In the genomic region with DNA sequence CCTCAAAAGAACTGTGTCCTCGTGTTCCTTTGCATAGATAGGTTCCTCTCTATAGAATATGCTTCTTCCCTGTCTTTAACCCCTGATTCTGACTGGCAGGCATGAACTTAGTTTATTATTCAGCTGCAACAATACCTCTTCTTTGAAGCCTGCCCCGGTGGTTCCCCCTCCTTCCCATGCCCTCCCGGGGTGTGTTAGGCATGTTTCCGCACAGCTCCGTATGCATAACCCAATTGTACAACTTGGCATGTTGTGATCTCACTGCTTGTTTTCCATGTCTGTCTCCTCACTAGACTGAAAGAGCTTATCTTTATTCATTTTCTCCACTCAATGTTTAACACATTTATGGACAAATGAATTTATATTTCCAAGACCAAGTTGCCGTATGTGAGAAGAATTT, we compare ENCODE assay signal across 34 cellular contexts.
DNase-seq lines count a peak whose midpoint lies in the region; ATAC-seq and TF ChIP-seq lines count a peak whose summit lies in the region.
"Had no signal": no experiment of that assay in that cellular context is flagged by ENCODE, and none has a peak within 500 bp of the region (broad histone marks: within the 10 kb centered on the region; RNA-seq: fewer than 3 reads in every experiment).

No MANE protein-coding gene starts in this region.

- no peak for TF ChIP-seq CTCF in WTC11 (IDR thresholded peaks at IDR 0.05)
- TF ChIP-seq CTCF in dorsolateral prefrontal cortex (IDR thresholded peaks at IDR 0.05 in 54 of 56, conservative IDR thresholded peaks at IDR 0.05 in 2 of 56; ENCODE audit: low read depth in 1 of 56, partially characterized antibody in 56 of 56) = peak in 1 of 56 donors; percentile 17
- no peak for TF ChIP-seq CTCF in right atrium auricular region (IDR thresholded peaks at IDR 0.05)

- no peak for ATAC-seq in WTC11
- ATAC-seq in GM18873 (IDR thresholded peaks at IDR 0.05; ENCODE audit: low FRiP score, unreplicated experiment) = no peak
- ATAC-seq: activated naive CD8-positive, alpha-beta T cell treated with anti-CD3 and anti-CD28 coated beads, Interleukin-2, amount 50 U/mL, for 24 hours; GM12878; HCT116; left cardiac atrium; pancreas; right cardiac atrium had no signal

- H3K4me3 ChIP-seq in dorsolateral prefrontal cortex (peak overlapping the region in 8 of 59 donors; percentile 1 to 37 (median 16)), right atrium auricular region (no peak overlapping the region)
- H3K4me3 ChIP-seq: GM12878, hepatocyte, lung, pancreas, Peyer's patch, thoracic aorta, uterus had no signal

- peaks cover 0 to 13% of the 10 kb centered on the region in 2 donors for H3K4me1 ChIP-seq in right atrium auricular region
- H3K4me1 ChIP-seq: Peyer's patch, uterus had no signal

- H3K36me3 Mint-ChIP-seq in WTC11 = peaks cover 23% of the 10 kb centered on the region

- H3K27ac ChIP-seq in dorsolateral prefrontal cortex = peak overlapping the region in 57 of 59 donors; percentile 1 to 87 (median 73)
- no peak overlapping the region for H3K27ac ChIP-seq in right atrium auricular region
- H3K27ac ChIP-seq: hepatocyte, pancreas, Peyer's patch, thoracic aorta, uterus had no signal

- POLR2A ChIA-PET in WTC11 (lab: Charles Lee) = no interaction called here

- peaks cover 25% of the 10 kb centered on the region for H3K36me3 ChIP-seq in right atrium auricular region
- H3K36me3 ChIP-seq: uterus had no signal

- no peaks in the 10 kb centered on the region for H3K27me3 ChIP-seq in dorsolateral prefrontal cortex
- no peaks in the 10 kb centered on the region for H3K27me3 ChIP-seq in right atrium auricular region
- H3K27me3 ChIP-seq: hepatocyte, pancreas, Peyer's patch, uterus had no signal

- H3K27me3 Mint-ChIP-seq in WTC11 (ENCODE audit: low read depth) = no peaks in the 10 kb centered on the region
- H3K27me3 Mint-ChIP-seq: activated CD4-positive, alpha-beta memory T cell treated with anti-CD3 and anti-CD28 coated beads, Interleukin-2, amount 10 ng/mL, durations not matched to agents 7 days and 5 days; activated naive CD8-positive, alpha-beta T cell treated with anti-CD3 and anti-CD28 coated beads, Interleukin-2, amount 50 U/mL, for 24 hours; CD8-positive, alpha-beta memory T cell had no signal

- no peaks in the 10 kb centered on the region for H3K9me3 ChIP-seq in right atrium auricular region
- H3K9me3 ChIP-seq: pancreas, Peyer's patch, thoracic aorta, uterus had no signal

- no peak for DNase-seq in WTC11 (ENCODE audit: low spot score)
- peak in 8 of 10 donors; percentile 14 to 66 (median 36) for DNase-seq in dorsolateral prefrontal cortex
- peak in 34 of 42 donors; percentile 6 to 73 (median 44) for DNase-seq in head of caudate nucleus
- DNase-seq in posterior cingulate gyrus = peak in 7 of 10 donors; percentile 24 to 90 (median 50)
- DNase-seq in NCI-H526 (lab: John Stamatoyannopoulos, UW) = no peak
- DNase-seq in NCI-H82 (lab: John Stamatoyannopoulos, UW) = no peak
- no peak for DNase-seq in right atrium auricular region (ENCODE audit: low spot score)
- DNase-seq: activated CD4-positive, alpha-beta memory T cell treated with anti-CD3 and anti-CD28 coated beads, Interleukin-2, amount 10 ng/mL, durations not matched to agents 7 days and 5 days; activated CD4-positive, alpha-beta T cell treated with anti-CD3 and anti-CD28 coated beads for 1 hour; activated CD8-positive, alpha-beta memory T cell treated with anti-CD3 and anti-CD28 coated beads, Interleukin-2, amount 50 U/mL, for 4 hours; activated naive CD4-positive, alpha-beta T cell; activated naive CD8-positive, alpha-beta T cell treated with anti-CD3 and anti-CD28 coated beads, Interleukin-2, amount 50 U/mL, for 24 hours; CD8-positive, alpha-beta memory T cell; DMS 273 treated with DMSO at 0.1 percent for 48 hours; Kasumi-1; left cardiac atrium; NCI-H1436; NCI-H2081; NCI-H2227 treated with DMSO at 0.1 percent for 48 hours; pancreas; Peyer's patch; right cardiac atrium; SHP77; stimulated activated CD4-positive, alpha-beta T cell treated with anti-CD3 and anti-CD28 coated beads, Interleukin-1b, Interleukin-23, amount 100 ng/mL, for 48 hours; stimulated activated naive CD4-positive, alpha-beta T cell treated with Interleukin-2 at 50 U/mL for 16 hours; uterus had no signal

- intact Hi-C loops in dorsolateral prefrontal cortex (cut with DNase I) = loop anchor here in 1 of 2 donors (10.0 kb wide), 1 partner anchor 118 kb away; a partner anchor contains a TSS
- intact Hi-C loops in head of caudate nucleus (cut with DNase I) = no loop called here
- intact Hi-C loops in posterior cingulate gyrus (cut with DNase I) = no loop called here

- 0 out of 2 replicates have a peak overlapping the region, but pooled peaks have one; percentile 17 for H3K27ac Mint-ChIP-seq in WTC11
- H3K27ac Mint-ChIP-seq: activated CD4-positive, alpha-beta memory T cell treated with anti-CD3 and anti-CD28 coated beads, Interleukin-2, amount 10 ng/mL, durations not matched to agents 7 days and 5 days; activated naive CD8-positive, alpha-beta T cell treated with anti-CD3 and anti-CD28 coated beads, Interleukin-2, amount 50 U/mL, for 24 hours; nephron; T-helper 2 cell treated with Interferon-gamma antibody and Interleukin-4, amounts not matched to agents 5 μg/mL and 100 μg/mL, for 36 hours had no signal

- no peak overlapping the region for H3K4me3 Mint-ChIP-seq in WTC11
- H3K4me3 Mint-ChIP-seq: activated CD4-positive, alpha-beta memory T cell treated with anti-CD3 and anti-CD28 coated beads, Interleukin-2, amount 10 ng/mL, durations not matched to agents 7 days and 5 days; activated naive CD8-positive, alpha-beta T cell treated with anti-CD3 and anti-CD28 coated beads, Interleukin-2, amount 50 U/mL, for 24 hours; nephron; T-helper 2 cell treated with Interferon-gamma antibody and Interleukin-4, amounts not matched to agents 5 μg/mL and 100 μg/mL, for 36 hours had no signal

- no peaks in the 10 kb centered on the region for H3K9me3 Mint-ChIP-seq in WTC11
- H3K9me3 Mint-ChIP-seq: activated CD4-positive, alpha-beta memory T cell treated with anti-CD3 and anti-CD28 coated beads, Interleukin-2, amount 10 ng/mL, durations not matched to agents 7 days and 5 days; activated naive CD8-positive, alpha-beta T cell treated with anti-CD3 and anti-CD28 coated beads, Interleukin-2, amount 50 U/mL, for 24 hours; CD8-positive, alpha-beta memory T cell; nephron; T-helper 2 cell treated with Interferon-gamma antibody and Interleukin-4, amounts not matched to agents 5 μg/mL and 100 μg/mL, for 36 hours had no signal

- CTCF ChIA-PET in WTC11 (lab: Charles Lee) = interaction anchor here (0.7 kb wide), 1 partner anchor 127 kb away, joined by 3 read pairs; no protein-coding TSS in a partner anchor

- H3K4me1 Mint-ChIP-seq in WTC11 = no peaks in the 10 kb centered on the region
- H3K4me1 Mint-ChIP-seq: nephron had no signal

TF ChIP-seq in WTC11, 78 proteins besides CTCF, POLR2A, EP300 and RAD21:
- TF ChIP-seq, protein P1, sequence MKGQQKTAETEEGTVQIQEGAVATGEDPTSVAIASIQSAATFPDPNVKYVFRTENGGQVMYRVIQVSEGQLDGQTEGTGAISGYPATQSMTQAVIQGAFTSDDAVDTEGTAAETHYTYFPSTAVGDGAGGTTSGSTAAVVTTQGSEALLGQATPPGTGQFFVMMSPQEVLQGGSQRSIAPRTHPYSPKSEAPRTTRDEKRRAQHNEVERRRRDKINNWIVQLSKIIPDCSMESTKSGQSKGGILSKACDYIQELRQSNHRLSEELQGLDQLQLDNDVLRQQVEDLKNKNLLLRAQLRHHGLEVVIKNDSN (CRISPR knock-in tag; IDR thresholded peaks at IDR 0.05) = no peak
- TF ChIP-seq JUN (CRISPR knock-in tag; IDR thresholded peaks at IDR 0.05) = no peak
- TF ChIP-seq, protein P2, sequence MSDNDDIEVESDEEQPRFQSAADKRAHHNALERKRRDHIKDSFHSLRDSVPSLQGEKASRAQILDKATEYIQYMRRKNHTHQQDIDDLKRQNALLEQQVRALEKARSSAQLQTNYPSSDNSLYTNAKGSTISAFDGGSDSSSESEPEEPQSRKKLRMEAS (CRISPR knock-in tag; IDR thresholded peaks at IDR 0.05) = no peak
- TF ChIP-seq ZNF121 (CRISPR knock-in tag; IDR thresholded peaks at IDR 0.05) = no peak
- TF ChIP-seq, protein P3, sequence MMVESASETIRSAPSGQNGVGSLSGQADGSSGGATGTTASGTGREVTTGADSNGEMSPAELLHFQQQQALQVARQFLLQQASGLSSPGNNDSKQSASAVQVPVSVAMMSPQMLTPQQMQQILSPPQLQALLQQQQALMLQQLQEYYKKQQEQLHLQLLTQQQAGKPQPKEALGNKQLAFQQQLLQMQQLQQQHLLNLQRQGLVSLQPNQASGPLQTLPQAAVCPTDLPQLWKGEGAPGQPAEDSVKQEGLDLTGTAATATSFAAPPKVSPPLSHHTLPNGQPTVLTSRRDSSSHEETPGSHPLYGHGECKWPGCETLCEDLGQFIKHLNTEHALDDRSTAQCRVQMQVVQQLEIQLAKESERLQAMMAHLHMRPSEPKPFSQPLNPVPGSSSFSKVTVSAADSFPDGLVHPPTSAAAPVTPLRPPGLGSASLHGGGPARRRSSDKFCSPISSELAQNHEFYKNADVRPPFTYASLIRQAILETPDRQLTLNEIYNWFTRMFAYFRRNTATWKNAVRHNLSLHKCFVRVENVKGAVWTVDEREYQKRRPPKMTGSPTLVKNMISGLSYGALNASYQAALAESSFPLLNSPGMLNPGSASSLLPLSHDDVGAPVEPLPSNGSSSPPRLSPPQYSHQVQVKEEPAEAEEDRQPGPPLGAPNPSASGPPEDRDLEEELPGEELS (CRISPR knock-in tag; IDR thresholded peaks at IDR 0.05) = no peak

Comparison
In these comparisons a context has a peak if more than half of its experiments do, and no peak if none do; other contexts are left out.
1. DNase-seq: peak in dorsolateral prefrontal cortex (8 of 10), head of caudate nucleus (34 of 42) and posterior cingulate gyrus (7 of 10); none in WTC11 (single experiment), NCI-H526 (0 of 2), NCI-H82 (single experiment) and right atrium auricular region (single experiment).
2. H3K27ac ChIP-seq: peak in dorsolateral prefrontal cortex (57 of 59); none in right atrium auricular region (0 of 2).